In genomic region chr1:94531664-94532063, GRCh38 we compare ENCODE assay signal across 22 cellular contexts. TPM values are rescaled to one million over a fixed set of nuclear protein-coding genes. Genes with fewer than 3 reads are reported as not detected.
DNase-seq lines count a peak whose midpoint lies in the region; ATAC-seq and TF ChIP-seq lines count a peak whose summit lies in the region.
"Had no signal": no experiment of that assay in that cellular context is flagged by ENCODE, and none has a peak within 500 bp of the region (broad histone marks: within the 10 kb centered on the region; RNA-seq: fewer than 3 reads in every experiment).

No MANE protein-coding gene starts in this region.

- H3K4me1 ChIP-seq in left ventricle myocardium inferior (peaks cover 53% of the 10 kb centered on the region), right atrium auricular region (peaks cover 0 to 21% of the 10 kb centered on the region in 2 donors), mammary epithelial cell (ENCODE audit: insufficient read depth, low read length) (peaks cover 9% of the 10 kb centered on the region), hepatocyte (ENCODE audit: insufficient read depth) (peaks cover 14% of the 10 kb centered on the region)
- H3K4me1 ChIP-seq: BE2C had no signal

- no peak overlapping the region for H3K9ac ChIP-seq in mammary epithelial cell (ENCODE audit: insufficient read depth, low read length)

- CTCF ChIA-PET in mammary epithelial cell (lab: Charles Lee; ENCODE audit: low non-redundant PET), result no interaction called here

- WGBS in mammary epithelial cell (ENCODE audit: low coverage, missing lambda C conversion rate), result 92% methylated on average over 6 of the region's 6 CpGs
- 97% methylated on average over 6 of the region's 6 CpGs for WGBS in hepatocyte (ENCODE audit: low lambda C conversion rate, missing lambda C conversion rate)

- DNase-seq in left ventricle myocardium inferior (no peak), right atrium auricular region (ENCODE audit: low spot score) (no peak), mammary epithelial cell (peak; percentile 12), hepatocyte (ENCODE audit: low spot score) (no peak), globus pallidus (ENCODE audit: low spot score) (no peak)
- DNase-seq: 8988T; CD8-positive, alpha-beta memory T cell; Karpas-422; NCI-H1436; NCI-H187; NCI-H2081 treated with DMSO at 0.1 percent for 48 hours; NCI-H2171; NCI-H510A; Peyer's patch had no signal

- dilution Hi-C loops in mammary epithelial cell (cut with HindIII; ENCODE audit: low sequenced_read_pairs), result no loop called here

- H3K27ac ChIP-seq in left ventricle myocardium inferior (replicated peaks) (peak overlapping the region; percentile 19), right atrium auricular region (no peak overlapping the region), mammary epithelial cell (ENCODE audit: insufficient read depth, low read depth, low read length) (no peak overlapping the region), hepatocyte (peak overlapping the region; percentile 1)
- H3K27ac ChIP-seq: Peyer's patch, SJSA1 had no signal

- BruUV-seq in mammary epithelial cell (replicated peaks; lab: Mats Ljungman, UMichigan), result no TSS peak

- H3K79me2 ChIP-seq in mammary epithelial cell (ENCODE audit: insufficient read depth, low read length) (peaks cover 47% of the 10 kb centered on the region), hepatocyte (peaks cover 27% of the 10 kb centered on the region)

- in situ Hi-C loops in mammary epithelial cell (cut with MboI; ENCODE audit: low sequenced_read_pairs in 2 of 2), result loop anchor here in 1 of 2 donors (25.0 kb wide), 1 partner anchor 506 kb away; no protein-coding TSS in a partner anchor

- peaks cover 44% of the 10 kb centered on the region for H3K36me3 ChIP-seq in left ventricle myocardium inferior
- H3K36me3 ChIP-seq in right atrium auricular region, result peaks cover 50% of the 10 kb centered on the region
- H3K36me3 ChIP-seq in mammary epithelial cell (ENCODE audit: insufficient read depth, low read length), result peaks cover 61% of the 10 kb centered on the region
- H3K36me3 ChIP-seq in hepatocyte (replicated peaks; ENCODE audit: insufficient read depth, low read depth), result no peaks in the 10 kb centered on the region
- H3K36me3 ChIP-seq: BE2C had no signal

- ATAC-seq in GM21825 (IDR thresholded peaks at IDR 0.05; ENCODE audit: unreplicated experiment) (no peak), HG03196 (IDR thresholded peaks at IDR 0.05; ENCODE audit: unreplicated experiment) (no peak), HG02623 (IDR thresholded peaks at IDR 0.05; ENCODE audit: unreplicated experiment) (no peak)
- ATAC-seq: Right ventricle myocardium inferior had no signal

- H3K9me3 ChIP-seq in left ventricle myocardium inferior (replicated peaks), result no peaks in the 10 kb centered on the region
- no peaks in the 10 kb centered on the region for H3K9me3 ChIP-seq in right atrium auricular region
- H3K9me3 ChIP-seq in mammary epithelial cell (replicated peaks; ENCODE audit: insufficient read depth, low read length), result no peaks in the 10 kb centered on the region
- no peaks in the 10 kb centered on the region for H3K9me3 ChIP-seq in hepatocyte (ENCODE audit: low read depth)
- H3K9me3 ChIP-seq: BE2C, HAP-1, Peyer's patch, SJSA1 had no signal

- H4K20me1 ChIP-seq in mammary epithelial cell (ENCODE audit: insufficient read depth, low read length), result peaks cover 13% of the 10 kb centered on the region
- H4K20me1 ChIP-seq in hepatocyte (ENCODE audit: insufficient read depth, poor library complexity, severe bottlenecking), result peaks cover 8% of the 10 kb centered on the region

- H3K4me2 ChIP-seq in mammary epithelial cell (ENCODE audit: insufficient read depth, low read depth, low read length) (no peak overlapping the region), hepatocyte (no peak overlapping the region)
- H3K4me2 ChIP-seq: GM23338 had no signal

- intact Hi-C loops in left ventricle myocardium inferior (cut with micrococcal nuclease), result no loop called here
- intact Hi-C loops in mammary epithelial cell (cut with micrococcal nuclease), result no loop called here

- no peak overlapping the region for H3K4me3 ChIP-seq in left ventricle myocardium inferior
- no peak overlapping the region for H3K4me3 ChIP-seq in right atrium auricular region
- H3K4me3 ChIP-seq in mammary epithelial cell (replicated peaks in 1 of 3; ENCODE audit: insufficient read depth in 1 of 3, low read depth in 2 of 3, low read length in 3 of 3), result no peak overlapping the region
- no peak overlapping the region for H3K4me3 ChIP-seq in hepatocyte
- H3K4me3 ChIP-seq: GM23338, HAP-1, Peyer's patch, SJSA1 had no signal

- H2AFZ ChIP-seq in mammary epithelial cell (ENCODE audit: low read depth, low read length), result no peak overlapping the region
- no peak overlapping the region for H2AFZ ChIP-seq in hepatocyte
- H2AFZ ChIP-seq: GM23338 had no signal

- H3K9me2 ChIP-seq in hepatocyte (replicated peaks; ENCODE audit: insufficient read depth), result no peaks in the 10 kb centered on the region

- TF ChIP-seq CTCF in left ventricle myocardium inferior (IDR thresholded peaks at IDR 0.05; ENCODE audit: borderline replicate concordance), result no peak
- no peak for TF ChIP-seq CTCF in right atrium auricular region (IDR thresholded peaks at IDR 0.05)
- no peak for TF ChIP-seq CTCF in mammary epithelial cell (conservative IDR thresholded peaks at IDR 0.05 in 1 of 2, IDR thresholded peaks at IDR 0.05 in 1 of 2; ENCODE audit: extremely low read depth in 1 of 2, insufficient read depth in 1 of 2, low read depth in 1 of 2, low read length in 2 of 2)
- no peak for TF ChIP-seq CTCF in hepatocyte (IDR thresholded peaks at IDR 0.05; ENCODE audit: poor library complexity)

- H3K27me3 ChIP-seq in left ventricle myocardium inferior (ENCODE audit: low read depth) (no peaks in the 10 kb centered on the region), right atrium auricular region (no peaks in the 10 kb centered on the region), mammary epithelial cell (ENCODE audit: insufficient read depth, low read length) (no peaks in the 10 kb centered on the region), hepatocyte (no peaks in the 10 kb centered on the region)
- H3K27me3 ChIP-seq: BE2C, Peyer's patch, SJSA1 had no signal

RNA-seq across cellular contexts. Expression of gene F3, which starts 9.9 kb away (rescaled TPM):
- total RNA-seq in left ventricle myocardium inferior, result 50.8 TPM
- 10 to 100 TPM; 25.6 to 29.5 TPM for total RNA-seq in right atrium auricular region
- total RNA-seq in mammary epithelial cell, result 1,000 to 10,000 TPM in 1 of 2 donors, 100 to 1,000 TPM in 1; 994 to 1,649 TPM
- polyA plus RNA-seq in mammary epithelial cell, result 703 TPM
- polyA minus RNA-seq in mammary epithelial cell, result 2,245 TPM
- 261 and 281 TPM in 2 replicates for total RNA-seq in hepatocyte
- polyA plus RNA-seq in hepatocyte, result 390 and 412 TPM in 2 replicates
- polyA plus RNA-seq: CD8-positive, alpha-beta memory T cell had no signal

Comparison
In these comparisons a context has a peak if more than half of its experiments do, and no peak if none do; other contexts are left out.
1. H3K27ac ChIP-seq: peak in left ventricle myocardium inferior (single experiment) and hepatocyte (single experiment); none in right atrium auricular region (0 of 2) and mammary epithelial cell (single experiment).